Comparison of ENCODE assay signal across 9 cellular contexts in the genomic region with DNA sequence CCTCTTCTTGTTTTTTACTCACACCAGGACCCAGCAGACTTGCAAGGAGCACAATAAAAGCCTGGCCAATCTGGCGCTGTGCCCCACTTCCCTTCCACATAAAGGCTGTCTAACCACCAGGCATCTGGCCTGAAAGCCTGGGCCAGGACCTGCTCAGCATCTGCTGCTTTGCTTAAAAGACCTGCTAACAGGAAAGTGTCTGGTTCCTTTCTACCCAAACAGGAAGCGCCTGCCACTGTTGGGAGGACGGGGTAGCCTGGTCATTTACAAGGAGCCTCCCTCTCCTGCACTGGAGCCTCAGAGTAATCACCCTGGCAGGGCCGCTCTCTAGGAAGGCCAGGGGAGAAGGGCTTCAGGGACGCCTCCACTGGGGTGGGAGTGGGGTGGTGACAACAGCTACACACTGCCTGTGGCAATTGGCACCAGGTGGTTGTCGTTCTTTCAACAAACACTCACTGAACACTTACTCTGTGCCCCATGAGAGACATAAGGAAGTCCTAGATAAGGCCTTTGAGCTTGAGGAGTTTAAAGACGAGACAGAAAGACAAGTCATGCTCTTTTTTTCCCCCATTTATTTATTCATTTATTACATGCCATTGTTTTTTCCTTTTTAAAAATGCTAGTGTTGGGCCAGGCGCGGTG. TPM values are rescaled to one million over a fixed set of nuclear protein-coding genes. Genes with fewer than 3 reads are reported as not detected.
DNase-seq lines count a peak whose midpoint lies in the region; ATAC-seq and TF ChIP-seq lines count a peak whose summit lies in the region.
"Had no signal": no experiment of that assay in that cellular context is flagged by ENCODE, and none has a peak within 500 bp of the region (broad histone marks: within the 10 kb centered on the region; RNA-seq: fewer than 3 reads in every experiment).

No MANE protein-coding gene starts in this region.

- H3K4me1 Mint-ChIP-seq in mesothelial cell of epicardium = peaks cover 10% of the 10 kb centered on the region

- peak overlapping the region; percentile 12 for H3K27ac Mint-ChIP-seq in mesothelial cell of epicardium

- no peaks in the 10 kb centered on the region for H4K20me1 ChIP-seq in BLaER1 treated with 17β-estradiol and CSF1 and Interleukin-3, amounts not matched to agents 10 nM and 100 nM
- H4K20me1 ChIP-seq in osteoblast (ENCODE audit: insufficient read depth, low read length) = no peaks in the 10 kb centered on the region

- peak overlapping the region in 2 of 10 experiments; percentile 9 to 28; a peak in 1 of 20 replicates for H3K4me3 ChIP-seq in BLaER1 treated with 17β-estradiol and CSF1 and Interleukin-3, amounts not matched to agents 10 nM and 100 nM
- H3K4me3 ChIP-seq in cardiac fibroblast (replicated peaks in 1 of 2; ENCODE audit: low read depth in 2 of 2, low read length in 2 of 2) (no peak overlapping the region), osteoblast (ENCODE audit: insufficient read depth, low read length) (no peak overlapping the region)

- TF ChIP-seq CTCF in cardiac fibroblast (IDR thresholded peaks at IDR 0.05; ENCODE audit: low read depth, low read length) = no peak
- TF ChIP-seq CTCF in mesothelial cell of epicardium (IDR thresholded peaks at IDR 0.05; ENCODE audit: unreplicated experiment) = no peak
- no peak for TF ChIP-seq CTCF in osteoblast (IDR thresholded peaks at IDR 0.05; ENCODE audit: extremely low read depth, low read depth, low read length)

- no peak overlapping the region for H2AFZ ChIP-seq in osteoblast (ENCODE audit: low read length)

- H3K27ac ChIP-seq in BLaER1 treated with 17β-estradiol and CSF1 and Interleukin-3, amounts not matched to agents 10 nM and 100 nM = peak overlapping the region in 10 of 11 experiments; percentile 49 to 85 (median 74); a peak in 19 of 22 replicates
- H3K27ac ChIP-seq in osteoblast (ENCODE audit: low read depth, low read length) = no peak overlapping the region

- H3K27me3 Mint-ChIP-seq in mesothelial cell of epicardium (ENCODE audit: low read depth) = peaks cover 21% of the 10 kb centered on the region

- H3K36me3 Mint-ChIP-seq in mesothelial cell of epicardium = no peaks in the 10 kb centered on the region

- H3K36me3 ChIP-seq in BLaER1 treated with 17β-estradiol and CSF1 and Interleukin-3, amounts not matched to agents 10 nM and 100 nM = no peaks in the 10 kb centered on the region
- H3K36me3 ChIP-seq in osteoblast (ENCODE audit: insufficient read depth, low read length) = no peaks in the 10 kb centered on the region

- peak overlapping the region; percentile 55 to 88 (median 74) for H3K4me2 ChIP-seq in BLaER1 treated with 17β-estradiol and CSF1 and Interleukin-3, amounts not matched to agents 10 nM and 100 nM
- no peak overlapping the region for H3K4me2 ChIP-seq in osteoblast (ENCODE audit: insufficient read depth, low read length)

- DNase-seq in NCI-H1436 (lab: John Stamatoyannopoulos, UW) (peak; percentile 79), cardiac fibroblast (ENCODE audit: low read depth in 2 of 2) (peak; percentile 54 to 95), mesothelial cell of epicardium (ENCODE audit: low spot score in 2 of 2, unreplicated experiment in 2 of 2) (no peak), NCI-H526 (lab: John Stamatoyannopoulos, UW) (no peak), osteoblast (ENCODE audit: insufficient read length, low spot score, missing footprints) (no peak)
- DNase-seq in activated CD8-positive, alpha-beta memory T cell treated with anti-CD3 and anti-CD28 coated beads, Interleukin-2, amount 50 U/mL, for 4 hours = no peak

- H3K9me3 Mint-ChIP-seq in mesothelial cell of epicardium = no peaks in the 10 kb centered on the region

- peaks cover 11 to 41% (median 31%) of the 10 kb centered on the region in 10 experiments for H3K4me1 ChIP-seq in BLaER1 treated with 17β-estradiol and CSF1 and Interleukin-3, amounts not matched to agents 10 nM and 100 nM
- H3K4me1 ChIP-seq in osteoblast (ENCODE audit: insufficient read depth, low read length) = peaks cover 6% of the 10 kb centered on the region

- no peak for ATAC-seq in GM19397 (IDR thresholded peaks at IDR 0.05; ENCODE audit: unreplicated experiment)

- peak overlapping the region in 10 of 11 experiments; percentile 15 to 70 (median 54); a peak in 17 of 22 replicates for H3K9ac ChIP-seq in BLaER1 treated with 17β-estradiol and CSF1 and Interleukin-3, amounts not matched to agents 10 nM and 100 nM

- no peaks in the 10 kb centered on the region for H3K9me3 ChIP-seq in BLaER1 treated with 17β-estradiol and CSF1 and Interleukin-3, amounts not matched to agents 10 nM and 100 nM (replicated peaks in 1 of 11)
- H3K9me3 ChIP-seq in osteoblast (ENCODE audit: low read depth, low read length) = no peaks in the 10 kb centered on the region

- H3K79me2 ChIP-seq in osteoblast (ENCODE audit: insufficient read depth, low read length) = no peaks in the 10 kb centered on the region

- H3K4me3 Mint-ChIP-seq in mesothelial cell of epicardium = no peak overlapping the region

- H3K27me3 ChIP-seq in BLaER1 treated with 17β-estradiol and CSF1 and Interleukin-3, amounts not matched to agents 10 nM and 100 nM = peaks cover 2 to 16% (median 11%) of the 10 kb centered on the region in 11 experiments; a peak in 20 of 22 replicates
- H3K27me3 ChIP-seq in osteoblast (ENCODE audit: insufficient read depth, low read length) = peaks cover 21% of the 10 kb centered on the region

RNA-seq across cellular contexts. Expression of gene MMP28, which starts 6.3 kb away (rescaled TPM):
- 0.34 to 0.86 TPM in 2 of 3 replicates, not detected in the other for total RNA-seq in mesothelial cell of epicardium
- total RNA-seq in osteoblast = 1.2 and 1.8 TPM in 2 replicates

RNA-seq across cellular contexts. Expression of gene TAF15, which starts 7.6 kb away (rescaled TPM):
- 218 to 235 TPM (median 225 TPM) in 3 replicates for total RNA-seq in mesothelial cell of epicardium
- total RNA-seq in osteoblast = 53.3 and 55.0 TPM in 2 replicates

RNA-seq across cellular contexts. Expression of gene C17orf50, which starts 41.0 kb away (rescaled TPM):
- not detected in 3 replicates for total RNA-seq in mesothelial cell of epicardium
- total RNA-seq in osteoblast = not detected in 2 replicates
- total RNA-seq: mononuclear cell had no signal

RNA-seq across cellular contexts. Expression of gene GAS2L2, which starts 48.7 kb away (rescaled TPM):
- 0.09 to 0.20 TPM (median 0.11 TPM) in 3 replicates for total RNA-seq in mesothelial cell of epicardium
- not detected in 2 replicates for total RNA-seq in osteoblast

Comparison
In these comparisons a context has a peak if more than half of its experiments do, and no peak if none do; other contexts are left out.
1. DNase-seq: peak in NCI-H1436 (single experiment) and cardiac fibroblast (2 of 2); none in mesothelial cell of epicardium (0 of 2), activated CD8-positive, alpha-beta memory T cell treated with anti-CD3 and anti-CD28 coated beads, Interleukin-2, amount 50 U/mL, for 4 hours (single experiment), NCI-H526 (0 of 2) and osteoblast (single experiment).